14 cellular contexts compared by ENCODE assay signal in the genomic region with DNA sequence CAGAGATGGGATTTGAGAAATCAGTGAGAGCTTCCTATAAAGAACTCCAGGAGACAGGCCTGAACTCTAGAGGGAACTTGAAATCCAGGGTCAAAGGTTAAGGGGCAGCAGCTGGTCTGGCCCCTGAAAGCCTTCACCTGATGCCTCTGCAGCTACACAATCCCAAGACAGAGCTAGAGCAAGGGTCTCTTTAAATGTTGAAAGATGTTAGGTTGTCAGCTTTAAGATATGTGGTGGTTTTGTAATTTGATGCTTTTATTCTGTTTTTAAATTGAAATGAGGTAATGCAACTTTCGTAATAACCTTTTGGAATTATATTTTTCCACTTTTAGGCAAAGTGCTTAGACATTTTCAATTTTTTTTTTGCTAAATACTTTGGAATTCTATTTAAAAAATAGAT. TPM values are rescaled to one million over a fixed set of nuclear protein-coding genes. Genes with fewer than 3 reads are reported as not detected.
DNase-seq lines count a peak whose midpoint lies in the region; ATAC-seq and FAIRE-seq lines count a peak whose summit lies in the region.
"Had no signal": no experiment of that assay in that cellular context is flagged by ENCODE, and none has a peak within 500 bp of the region (broad histone marks: within the 10 kb centered on the region; RNA-seq: fewer than 3 reads in every experiment).

No MANE protein-coding gene starts in this region.

- no peak overlapping the region for H4K91ac ChIP-seq in trophoblast cell (ENCODE audit: low read depth, low read length)

- H3K36me3 ChIP-seq in SK-N-MC (ENCODE audit: insufficient read depth, low read length): no peaks in the 10 kb centered on the region
- peaks cover 4% of the 10 kb centered on the region in 2 experiments for H3K36me3 ChIP-seq in trophoblast cell (ENCODE audit: control insufficient read depth in 1 of 2, insufficient read depth in 2 of 2, low read length in 2 of 2)

- no peak overlapping the region for H2AFZ ChIP-seq in trophoblast cell (ENCODE audit: insufficient read depth, low read length, poor library complexity)

- no peak overlapping the region for H3K14ac ChIP-seq in trophoblast cell (ENCODE audit: low read length)

- WGBS in trophoblast cell (ENCODE audit: extremely low coverage, insufficient coverage, insufficient read length): no CpG with 5 or more reads among the region's 1 CpG

- peak overlapping the region; percentile 65 for H3K27ac ChIP-seq in SK-N-MC
- H3K27ac ChIP-seq in trophoblast cell (ENCODE audit: low read depth, low read length): no peak overlapping the region
- H3K27ac ChIP-seq: testis had no signal

- FAIRE-seq in G401.6 (lab: Jason Lieb, UNC): peak; percentile 55
- peak; percentile 33 for FAIRE-seq in endometrium (lab: Jason Lieb, UNC)

- H3K4ac ChIP-seq in trophoblast cell (ENCODE audit: low read depth, low read length): no peak overlapping the region

- H2AK5ac ChIP-seq in trophoblast cell (ENCODE audit: low read length): no peak overlapping the region

- H3K4me1 ChIP-seq in trophoblast cell (ENCODE audit: control insufficient read depth in 1 of 2, insufficient read depth in 2 of 2, low read length in 2 of 2): peaks cover 12 to 16% of the 10 kb centered on the region in 2 experiments
- H3K4me1 ChIP-seq: testis had no signal

- H3K9ac ChIP-seq in SK-N-MC (ENCODE audit: insufficient read length): no peak overlapping the region
- H3K9ac ChIP-seq in trophoblast cell (ENCODE audit: low read length): no peak overlapping the region

- H4K12ac ChIP-seq in trophoblast cell (ENCODE audit: low read depth, low read length): no peak overlapping the region

- H2BK120ac ChIP-seq in trophoblast cell (ENCODE audit: insufficient read depth, low read length, poor library complexity): no peak overlapping the region

- DNase-seq in SK-N-MC (ENCODE audit: low read depth, low spot score) (no peak), trophoblast cell (no peak), kidney glomerular epithelial cell (lab: John Stamatoyannopoulos, UW) (no peak), NCI-H146 (lab: John Stamatoyannopoulos, UW) (no peak)
- DNase-seq: activated CD8-positive, alpha-beta memory T cell treated with anti-CD3 and anti-CD28 coated beads, Interleukin-2, amount 50 U/mL, for 48 hours; left ventricle myocardium superior; NCI-H748 treated with DMSO at 0.1 percent for 48 hours; SHP77; testis had no signal

- peaks cover 12% of the 10 kb centered on the region for H3K79me2 ChIP-seq in trophoblast cell (ENCODE audit: control insufficient read depth, insufficient read depth, low read length, poor library complexity)

- no peak for ATAC-seq in HG03432 (IDR thresholded peaks at IDR 0.05; ENCODE audit: unreplicated experiment)
- ATAC-seq: left ventricle myocardium superior had no signal

- H3K9me3 ChIP-seq in SK-N-MC (ENCODE audit: low read depth, low read length): no peaks in the 10 kb centered on the region
- H3K9me3 ChIP-seq in trophoblast cell (ENCODE audit: insufficient read depth, low read depth, low read length): peaks cover 6% of the 10 kb centered on the region
- H3K9me3 ChIP-seq: testis had no signal

- no peak overlapping the region for H2BK5ac ChIP-seq in trophoblast cell (ENCODE audit: low read depth, low read length, poor library complexity)

- no peaks in the 10 kb centered on the region for H3K27me3 ChIP-seq in trophoblast cell (ENCODE audit: insufficient read depth, low read length)
- H3K27me3 ChIP-seq: testis had no signal

- no peak overlapping the region for H2BK12ac ChIP-seq in trophoblast cell (ENCODE audit: low read length)

- H3K4me2 ChIP-seq in trophoblast cell (ENCODE audit: low read length): peak overlapping the region; percentile 22
- H3K4me2 ChIP-seq: smooth muscle cell had no signal

- H4K8ac ChIP-seq in trophoblast cell (ENCODE audit: low read depth, low read length): no peak overlapping the region

- H3K23ac ChIP-seq in trophoblast cell (ENCODE audit: low read length): no peak overlapping the region

- H3K4me3 ChIP-seq in SK-N-MC: no peak overlapping the region
- H3K4me3 ChIP-seq in trophoblast cell (ENCODE audit: low read depth, low read length): no peak overlapping the region
- H3K4me3 ChIP-seq: smooth muscle cell had no signal

- peaks cover 16% of the 10 kb centered on the region for H3K79me1 ChIP-seq in trophoblast cell (ENCODE audit: low read length)

- no peak overlapping the region for H3K18ac ChIP-seq in trophoblast cell (ENCODE audit: low read length)

RNA-seq across cellular contexts. Expression of a gene that starts 2.4 kb away (rescaled TPM):
- polyA plus RNA-seq in trophoblast cell (2013): 23.8 and 25.2 TPM in 2 replicates
- polyA plus RNA-seq: IgD-negative memory B cell had no signal

RNA-seq across cellular contexts. Expression of a gene that starts 15.0 kb away (rescaled TPM):
- polyA plus RNA-seq in trophoblast cell (2013): 5.8 and 6.2 TPM in 2 replicates

RNA-seq across cellular contexts. Expression of a gene that starts 38.4 kb away (rescaled TPM):
- polyA plus RNA-seq in trophoblast cell (2013): 198 and 213 TPM in 2 replicates

RNA-seq across cellular contexts. Expression of a gene that starts 50.8 kb away (rescaled TPM):
- 0.33 and 0.45 TPM in 2 replicates for polyA plus RNA-seq in trophoblast cell (2013)
- polyA plus RNA-seq: IgD-negative memory B cell had no signal

RNA-seq across cellular contexts. Expression of a gene that starts 51.0 kb away (rescaled TPM):
- 333 and 368 TPM in 2 replicates for polyA plus RNA-seq in trophoblast cell (2013)
